14 cellular contexts compared by ENCODE assay signal in genomic region chr3:196995646-196996355, GRCh38. TPM values are rescaled to one million over a fixed set of nuclear protein-coding genes. Genes with fewer than 3 reads are reported as not detected.
DNase-seq lines count a peak whose midpoint lies in the region; ATAC-seq and TF ChIP-seq lines count a peak whose summit lies in the region.
"Had no signal": no experiment of that assay in that cellular context is flagged by ENCODE, and none has a peak within 500 bp of the region (broad histone marks: within the 10 kb centered on the region; RNA-seq: fewer than 3 reads in every experiment).

No MANE protein-coding gene starts in this region.

- no peak overlapping the region for H3K27ac Mint-ChIP-seq in activated T-cell treated with anti-CD3 and anti-CD28 coated beads, Interleukin-2, amount 50 U/mL, for 24 hours
- H3K27ac Mint-ChIP-seq: activated CD4-positive, alpha-beta memory T cell treated with anti-CD3 and anti-CD28 coated beads, Interleukin-2, amount 10 ng/mL, durations not matched to agents 7 days and 5 days had no signal

- intact Hi-C loops in thyroid gland (cut with DNase I), result no loop called here
- intact Hi-C loops in PC-9 (cut with micrococcal nuclease; ENCODE audit: unreplicated experiment), result no loop called here

- H3K27ac ChIP-seq in thyroid gland, result peak overlapping the region; percentile 53 to 86 (median 58)
- no peak overlapping the region for H3K27ac ChIP-seq in PC-9

- no peaks in the 10 kb centered on the region for H3K4me1 Mint-ChIP-seq in activated T-cell treated with anti-CD3 and anti-CD28 coated beads, Interleukin-2, amount 50 U/mL, for 24 hours (ENCODE audit: low read depth)
- H3K4me1 Mint-ChIP-seq in activated T-cell treated with anti-CD3 and anti-CD28 coated beads, Interleukin-2, amount 50 U/mL, for 4 hours (ENCODE audit: low read depth), result no peaks in the 10 kb centered on the region
- H3K4me1 Mint-ChIP-seq: activated CD4-positive, alpha-beta memory T cell treated with anti-CD3 and anti-CD28 coated beads, Interleukin-2, amount 10 ng/mL, durations not matched to agents 7 days and 5 days had no signal

- peak; percentile 24 for DNase-seq in activated T-cell treated with anti-CD3 and anti-CD28 coated beads, Interleukin-2, amount 50 U/mL, for 24 hours
- DNase-seq in activated T-cell treated with anti-CD3 and anti-CD28 coated beads, Interleukin-2, amount 50 U/mL, for 4 hours, result no peak
- peak; percentile 87 for DNase-seq in NCI-H2196 treated with DMSO at 0.1 percent for 48 hours (lab: John Stamatoyannopoulos, UW; ENCODE audit: unreplicated experiment)
- peak; percentile 53 for DNase-seq in islet precursor cell
- no peak for DNase-seq in thyroid gland
- no peak for DNase-seq in activated CD8-positive, alpha-beta memory T cell treated with anti-CD3 and anti-CD28 coated beads, Interleukin-2, amount 50 U/mL, for 4 hours
- DNase-seq in activated effector memory CD4-positive, alpha-beta T cell treated with anti-CD3 and anti-CD28 coated beads, Interleukin-2, amount 50 U/mL, for 16 hours, result no peak
- no peak for DNase-seq in PC-9
- DNase-seq: activated CD4-positive, alpha-beta memory T cell treated with anti-CD3 and anti-CD28 coated beads, Interleukin-2, amount 10 ng/mL, durations not matched to agents 7 days and 5 days; activated naive CD4-positive, alpha-beta T cell treated with anti-CD3 and anti-CD28 coated beads, Interleukin-2, amount 50 U/mL, for 16 hours; central memory CD4-positive, alpha-beta T cell; COR-L47; T1000 had no signal

- CTCF ChIA-PET in PC-9 (lab: Charles Lee), result interaction anchor here (0.9 kb wide), 1 partner anchor 34 kb away, joined by 3 read pairs; the partner anchor contains the start of gene MELTF

- no peak overlapping the region for H3K4me2 ChIP-seq in PC-9

- no peak for ATAC-seq in activated T-cell treated with anti-CD3 and anti-CD28 coated beads, Interleukin-2, amount 50 U/mL, for 4 hours
- ATAC-seq: Right ventricle myocardium inferior had no signal

- H3K9me3 Mint-ChIP-seq in activated T-cell treated with anti-CD3 and anti-CD28 coated beads, Interleukin-2, amount 50 U/mL, for 24 hours, result no peaks in the 10 kb centered on the region
- H3K9me3 Mint-ChIP-seq in activated T-cell treated with anti-CD3 and anti-CD28 coated beads, Interleukin-2, amount 50 U/mL, for 4 hours, result no peaks in the 10 kb centered on the region
- H3K9me3 Mint-ChIP-seq: activated CD4-positive, alpha-beta memory T cell treated with anti-CD3 and anti-CD28 coated beads, Interleukin-2, amount 10 ng/mL, durations not matched to agents 7 days and 5 days had no signal

- WGBS in thyroid gland, 2 donors, result 79 to 87% methylated on average over 11 to 14 of the region's 14 CpGs

- no peaks in the 10 kb centered on the region for H3F3A ChIP-seq in PC-9 (ENCODE audit: insufficient read depth, low read depth)

- POLR2A ChIA-PET in PC-9 (lab: Charles Lee; ENCODE audit: unreplicated experiment), result no interaction called here

- no peaks in the 10 kb centered on the region for H3K27me3 ChIP-seq in thyroid gland
- no peaks in the 10 kb centered on the region for H3K27me3 ChIP-seq in PC-9 (ENCODE audit: insufficient read depth, low read depth)

- H3K9me3 ChIP-seq in thyroid gland (no peaks in the 10 kb centered on the region), PC-9 (ENCODE audit: insufficient read depth, low read depth) (no peaks in the 10 kb centered on the region)

- BruUV-seq in PC-9 (replicated peaks; lab: Mats Ljungman, UMichigan), result no TSS peak

- no peaks in the 10 kb centered on the region for H3K79me2 ChIP-seq in PC-9 (ENCODE audit: low read depth)

- no peaks in the 10 kb centered on the region for H3K27me3 Mint-ChIP-seq in activated T-cell treated with anti-CD3 and anti-CD28 coated beads, Interleukin-2, amount 50 U/mL, for 24 hours
- H3K27me3 Mint-ChIP-seq in activated T-cell treated with anti-CD3 and anti-CD28 coated beads, Interleukin-2, amount 50 U/mL, for 4 hours (ENCODE audit: low read depth), result no peaks in the 10 kb centered on the region
- H3K27me3 Mint-ChIP-seq: activated CD4-positive, alpha-beta memory T cell treated with anti-CD3 and anti-CD28 coated beads, Interleukin-2, amount 10 ng/mL, durations not matched to agents 7 days and 5 days had no signal

- no peaks in the 10 kb centered on the region for H3K9me2 ChIP-seq in PC-9 (ENCODE audit: insufficient read depth)

- no peaks in the 10 kb centered on the region for H3K36me3 Mint-ChIP-seq in activated T-cell treated with anti-CD3 and anti-CD28 coated beads, Interleukin-2, amount 50 U/mL, for 24 hours (ENCODE audit: low read depth)
- H3K36me3 Mint-ChIP-seq in activated T-cell treated with anti-CD3 and anti-CD28 coated beads, Interleukin-2, amount 50 U/mL, for 4 hours (ENCODE audit: insufficient read depth), result no peaks in the 10 kb centered on the region

- H4K20me1 ChIP-seq in PC-9 (ENCODE audit: insufficient read depth), result no peaks in the 10 kb centered on the region

- H2AFZ ChIP-seq in PC-9, result no peak overlapping the region

- H3K36me3 ChIP-seq in thyroid gland (no peaks in the 10 kb centered on the region), PC-9 (ENCODE audit: low read depth) (no peaks in the 10 kb centered on the region)

- no peak overlapping the region for H3K4me3 Mint-ChIP-seq in activated T-cell treated with anti-CD3 and anti-CD28 coated beads, Interleukin-2, amount 50 U/mL, for 24 hours
- no peak overlapping the region for H3K4me3 Mint-ChIP-seq in activated T-cell treated with anti-CD3 and anti-CD28 coated beads, Interleukin-2, amount 50 U/mL, for 4 hours
- H3K4me3 Mint-ChIP-seq: activated CD4-positive, alpha-beta memory T cell treated with anti-CD3 and anti-CD28 coated beads, Interleukin-2, amount 10 ng/mL, durations not matched to agents 7 days and 5 days had no signal

- no peak for TF ChIP-seq POLR2A in thyroid gland (IDR thresholded peaks at IDR 0.05)

- no peak for TF ChIP-seq CTCF in thyroid gland (IDR thresholded peaks at IDR 0.05)
- no peak for TF ChIP-seq CTCF in PC-9 (conservative IDR thresholded peaks at IDR 0.05)

- peaks cover 13 to 22% of the 10 kb centered on the region in 2 donors for H3K4me1 ChIP-seq in thyroid gland
- H3K4me1 ChIP-seq in PC-9 (replicated peaks; ENCODE audit: insufficient read depth), result no peaks in the 10 kb centered on the region

- H3K4me3 ChIP-seq in thyroid gland (replicated peaks in 1 of 3), result no peak overlapping the region
- H3K4me3 ChIP-seq in PC-9, result no peak overlapping the region

RNA-seq across cellular contexts. Expression of gene PIGZ, which starts 27.2 kb away (rescaled TPM):
- total RNA-seq in activated T-cell treated with anti-CD3 and anti-CD28 coated beads, Interleukin-2, amount 50 U/mL, for 4 hours, result under 1 TPM; 0.34 to 0.82 (median 0.61) TPM
- 1 to 10 TPM in 3 of 4 donors, under 1 TPM in 1; 0.46 to 9.5 (median 6.3) TPM for total RNA-seq in thyroid gland
- 2.1 and 5.6 TPM in 2 replicates for total RNA-seq in PC-9 (2021)

RNA-seq across cellular contexts. Expression of gene MELTF, which starts 33.8 kb away (rescaled TPM):
- 1 to 10 TPM in 2 of 3 donors, under 1 TPM in 1; 0.79 to 2.7 (median 1.9) TPM for total RNA-seq in activated T-cell treated with anti-CD3 and anti-CD28 coated beads, Interleukin-2, amount 50 U/mL, for 4 hours
- total RNA-seq in thyroid gland (10 to 100 TPM in 1 of 4 donors, 1 to 10 TPM in 3; 2.7 to 13.8 (median 4.3) TPM), PC-9 (2021) (154 and 202 TPM in 2 replicates)

RNA-seq across cellular contexts. Expression of gene NCBP2, which starts 53.5 kb away (rescaled TPM):
- total RNA-seq in activated T-cell treated with anti-CD3 and anti-CD28 coated beads, Interleukin-2, amount 50 U/mL, for 4 hours, result 100 to 1,000 TPM; 132 to 138 (median 134) TPM
- 10 to 100 TPM; 42.4 to 61.3 (median 53.6) TPM for total RNA-seq in thyroid gland
- 83.8 and 91.8 TPM in 2 replicates for total RNA-seq in PC-9 (2021)

Comparison
In these comparisons a context has a peak if more than half of its experiments do, and no peak if none do; other contexts are left out.
1. DNase-seq: peak in activated T-cell treated with anti-CD3 and anti-CD28 coated beads, Interleukin-2, amount 50 U/mL, for 24 hours (single experiment), NCI-H2196 treated with DMSO at 0.1 percent for 48 hours (single experiment) and islet precursor cell (single experiment); none in activated T-cell treated with anti-CD3 and anti-CD28 coated beads, Interleukin-2, amount 50 U/mL, for 4 hours (single experiment), thyroid gland (0 of 2), activated CD8-positive, alpha-beta memory T cell treated with anti-CD3 and anti-CD28 coated beads, Interleukin-2, amount 50 U/mL, for 4 hours (single experiment), activated effector memory CD4-positive, alpha-beta T cell treated with anti-CD3 and anti-CD28 coated beads, Interleukin-2, amount 50 U/mL, for 16 hours (single experiment) and PC-9 (0 of 2).
2. RNA of gene MELTF, which starts 33.8 kb away (total RNA-seq): 154 to 202 TPM in PC-9; 2.7 to 13.8 TPM in thyroid gland and 0.79 to 2.7 TPM in activated T-cell treated with anti-CD3 and anti-CD28 coated beads, Interleukin-2, amount 50 U/mL, for 4 hours; every median in the first group is over 10 times any median in the second.